In the genomic region with DNA sequence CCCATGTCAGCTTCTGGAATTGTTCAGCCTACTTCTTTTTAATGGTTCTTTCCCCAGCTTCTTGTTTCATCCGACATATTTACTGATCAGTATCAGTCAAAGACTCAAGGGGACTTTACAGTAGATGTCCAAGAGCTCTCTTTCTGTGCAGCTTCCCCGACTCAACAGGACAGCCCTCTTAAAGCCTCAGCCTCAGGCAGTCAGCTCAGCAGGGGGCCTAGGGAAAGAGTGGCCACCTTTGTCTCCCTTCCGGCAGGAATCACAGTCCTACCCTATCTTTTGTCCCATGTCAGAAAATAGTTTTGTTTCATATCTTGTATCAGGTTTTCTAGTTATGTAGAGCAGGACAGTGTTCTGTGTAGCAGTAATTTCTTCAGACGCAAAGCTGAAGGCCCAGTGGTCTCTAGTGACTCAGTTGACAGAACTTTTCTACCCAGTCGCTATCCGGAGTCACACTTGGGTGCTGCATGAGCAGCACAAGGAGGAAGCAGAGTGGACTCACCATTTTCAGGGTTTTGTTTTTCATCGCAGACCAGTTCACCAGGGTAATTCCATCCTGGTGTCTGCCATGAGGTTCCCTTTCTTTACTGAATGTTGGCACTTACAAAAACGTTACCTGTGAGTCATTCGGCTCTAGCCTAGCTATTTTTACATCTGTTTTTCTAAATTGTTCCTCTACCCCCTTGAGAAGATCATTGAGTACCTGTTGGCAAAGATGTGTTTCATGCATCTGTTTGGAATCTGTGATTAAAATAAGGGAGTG, we compare ENCODE assay signal across 19 cellular contexts. TPM values are rescaled to one million over a fixed set of nuclear protein-coding genes. Genes with fewer than 3 reads are reported as not detected.
DNase-seq lines count a peak whose midpoint lies in the region; ATAC-seq and TF ChIP-seq lines count a peak whose summit lies in the region.
"Had no signal": no experiment of that assay in that cellular context is flagged by ENCODE, and none has a peak within 500 bp of the region (broad histone marks: within the 10 kb centered on the region; RNA-seq: fewer than 3 reads in every experiment).

No MANE protein-coding gene starts in this region.

- ATAC-seq in memory B cell (ENCODE audit: low read depth), result peak; percentile 51
- no peak for ATAC-seq in HG02610 (IDR thresholded peaks at IDR 0.05; ENCODE audit: unreplicated experiment)
- ATAC-seq in HG02759 (IDR thresholded peaks at IDR 0.05; ENCODE audit: unreplicated experiment), result no peak
- ATAC-seq: activated T-cell treated with anti-CD3 and anti-CD28 coated beads, Interleukin-2, amount 50 U/mL, for 4 hours; foreskin keratinocyte; left ventricle myocardium superior had no signal

- peak; percentile 77 for DNase-seq in GM12865 (ENCODE audit: low read depth)
- DNase-seq in SJCRH30, result peak; percentile 51 to 71
- DNase-seq in memory B cell (ENCODE audit: low spot score in 2 of 2), result no peak
- no peak for DNase-seq in activated CD8-positive, alpha-beta memory T cell treated with anti-CD3 and anti-CD28 coated beads, Interleukin-2, amount 50 U/mL, for 48 hours
- no peak for DNase-seq in glomerular visceral epithelial cell (ENCODE audit: extremely low spot score)
- DNase-seq: activated CD4-positive, alpha-beta T cell treated with anti-CD3 and anti-CD28 coated beads, Interleukin-2, amount 10 ng/mL, durations not matched to agents 24 days and 14 days; activated T-cell treated with anti-CD3 and anti-CD28 coated beads, Interleukin-2, amount 50 U/mL, for 4 hours; amniotic stem cell; BE2C; cerebellar nuclear complex; DMS153; foreskin keratinocyte; left ventricle myocardium superior; MM.1S; Right ventricle myocardium superior had no signal

- H3K4me3 ChIP-seq in BLaER1 treated with 17β-estradiol and CSF1 and Interleukin-3, amounts not matched to agents 10 nM and 100 nM, result no peak overlapping the region
- H3K4me3 ChIP-seq in GM12865 (ENCODE audit: low read depth, low read length) (peak overlapping the region; percentile 46), SJCRH30 (no peak overlapping the region)

- H3K27me3 ChIP-seq in BLaER1 treated with 17β-estradiol and CSF1 and Interleukin-3, amounts not matched to agents 10 nM and 100 nM, result no peaks in the 10 kb centered on the region
- no peaks in the 10 kb centered on the region for H3K27me3 ChIP-seq in SJCRH30
- H3K27me3 ChIP-seq: BE2C, foreskin keratinocyte had no signal

- peak overlapping the region in 8 of 11 experiments; percentile 30 to 66 (median 52); a peak in 11 of 22 replicates for H3K27ac ChIP-seq in BLaER1 treated with 17β-estradiol and CSF1 and Interleukin-3, amounts not matched to agents 10 nM and 100 nM
- no peak overlapping the region for H3K27ac ChIP-seq in SJCRH30
- H3K27ac ChIP-seq: foreskin keratinocyte had no signal

- no peaks in the 10 kb centered on the region; a peak in 1 of 22 replicates for H4K20me1 ChIP-seq in BLaER1 treated with 17β-estradiol and CSF1 and Interleukin-3, amounts not matched to agents 10 nM and 100 nM

- H3K9ac ChIP-seq in BLaER1 treated with 17β-estradiol and CSF1 and Interleukin-3, amounts not matched to agents 10 nM and 100 nM, result peak overlapping the region in 5 of 11 experiments; percentile 23 to 38 (median 32); a peak in 6 of 22 replicates

- no peaks in the 10 kb centered on the region for H3K9me3 ChIP-seq in BLaER1 treated with 17β-estradiol and CSF1 and Interleukin-3, amounts not matched to agents 10 nM and 100 nM (replicated peaks in 1 of 11)
- no peaks in the 10 kb centered on the region for H3K9me3 ChIP-seq in SJCRH30 (replicated peaks)
- H3K9me3 ChIP-seq: BE2C had no signal

- H3K36me3 Mint-ChIP-seq in memory B cell, result peaks cover 23% of the 10 kb centered on the region

- H3K27me3 Mint-ChIP-seq in memory B cell, result no peaks in the 10 kb centered on the region
- H3K27me3 Mint-ChIP-seq: activated CD4-positive, alpha-beta T cell treated with anti-CD3 and anti-CD28 coated beads, Interleukin-2, amount 10 ng/mL, durations not matched to agents 24 days and 14 days had no signal

- H3K4me1 ChIP-seq in BLaER1 treated with 17β-estradiol and CSF1 and Interleukin-3, amounts not matched to agents 10 nM and 100 nM, result peaks cover 13 to 20% (median 16%) of the 10 kb centered on the region in 10 experiments
- peaks cover 22% of the 10 kb centered on the region for H3K4me1 ChIP-seq in SJCRH30
- H3K4me1 ChIP-seq: BE2C, foreskin keratinocyte had no signal

- no peaks in the 10 kb centered on the region for H3K9me3 Mint-ChIP-seq in memory B cell
- H3K9me3 Mint-ChIP-seq: activated CD4-positive, alpha-beta T cell treated with anti-CD3 and anti-CD28 coated beads, Interleukin-2, amount 10 ng/mL, durations not matched to agents 24 days and 14 days; activated T-cell treated with anti-CD3 and anti-CD28 coated beads, Interleukin-2, amount 50 U/mL, for 4 hours; T-helper 2 cell treated with Interferon-gamma antibody and Interleukin-4, amounts not matched to agents 5 μg/mL and 100 μg/mL, for 36 hours had no signal

- peak overlapping the region; percentile 10 for H3K27ac Mint-ChIP-seq in memory B cell
- H3K27ac Mint-ChIP-seq: activated CD4-positive, alpha-beta T cell treated with anti-CD3 and anti-CD28 coated beads, Interleukin-2, amount 10 ng/mL, durations not matched to agents 24 days and 14 days; T-helper 2 cell treated with Interferon-gamma antibody and Interleukin-4, amounts not matched to agents 5 μg/mL and 100 μg/mL, for 36 hours had no signal

- peak overlapping the region; percentile 30 for H3K4me3 Mint-ChIP-seq in memory B cell
- H3K4me3 Mint-ChIP-seq: activated CD4-positive, alpha-beta T cell treated with anti-CD3 and anti-CD28 coated beads, Interleukin-2, amount 10 ng/mL, durations not matched to agents 24 days and 14 days; activated T-cell treated with anti-CD3 and anti-CD28 coated beads, Interleukin-2, amount 50 U/mL, for 4 hours; T-helper 2 cell treated with Interferon-gamma antibody and Interleukin-4, amounts not matched to agents 5 μg/mL and 100 μg/mL, for 36 hours had no signal

- peaks cover 22 to 61% (median 27%) of the 10 kb centered on the region in 11 experiments for H3K36me3 ChIP-seq in BLaER1 treated with 17β-estradiol and CSF1 and Interleukin-3, amounts not matched to agents 10 nM and 100 nM
- no peaks in the 10 kb centered on the region; the same call in 1 of the 2 replicates for H3K36me3 ChIP-seq in SJCRH30
- H3K36me3 ChIP-seq: BE2C had no signal

- TF ChIP-seq CTCF in GM12865 (IDR thresholded peaks at IDR 0.05; ENCODE audit: insufficient read depth, low read depth, low read length, missing control alignments), result no peak

- H3K4me2 ChIP-seq in BLaER1 treated with 17β-estradiol and CSF1 and Interleukin-3, amounts not matched to agents 10 nM and 100 nM, result peak overlapping the region; percentile 54 to 87 (median 70)

- peaks cover 14% of the 10 kb centered on the region for H3K4me1 Mint-ChIP-seq in memory B cell

RNA-seq across cellular contexts. Expression of gene SPATA2, which starts 47.7 kb away (rescaled TPM):
- 8.2 and 8.3 TPM in 2 replicates for total RNA-seq in SJCRH30 (2014; rRNA removed; shearing (Covaris generic))

RNA-seq across cellular contexts. Expression of gene SLC9A8, which starts 55.0 kb away (rescaled TPM):
- 7.4 and 10.2 TPM in 2 replicates for total RNA-seq in SJCRH30 (2014; rRNA removed; shearing (Covaris generic))

Comparison
In these comparisons a context has a peak if more than half of its experiments do, and no peak if none do; other contexts are left out.
1. DNase-seq: peak in GM12865 (single experiment) and SJCRH30 (2 of 2); none in memory B cell (0 of 2), activated CD8-positive, alpha-beta memory T cell treated with anti-CD3 and anti-CD28 coated beads, Interleukin-2, amount 50 U/mL, for 48 hours (single experiment) and glomerular visceral epithelial cell (single experiment).